Comparison of ENCODE assay signal across 28 cellular contexts in genomic region chr17:27855454-27855853, GRCh38. TPM values are rescaled to one million over a fixed set of nuclear protein-coding genes. Genes with fewer than 3 reads are reported as not detected.
"Had no signal": no experiment of that assay in that cellular context is flagged by ENCODE, and none has a peak within 500 bp of the region (broad histone marks: within the 10 kb centered on the region; RNA-seq: fewer than 3 reads in every experiment).

No MANE protein-coding gene starts in this region.

- H3K4me3 ChIP-seq: coronary artery, dorsolateral prefrontal cortex, esophagus muscularis mucosa, gastrocnemius medialis, heart left ventricle had no signal

- H3K27ac ChIP-seq: brain microvascular endothelial cell, coronary artery, dorsolateral prefrontal cortex, esophagus muscularis mucosa, foreskin keratinocyte, gastrocnemius medialis, heart left ventricle had no signal

- H3K4me3 Mint-ChIP-seq: activated CD4-positive, alpha-beta memory T cell treated with anti-CD3 and anti-CD28 coated beads for 36 hours; activated CD4-positive, alpha-beta T cell treated with anti-CD3 and anti-CD28 coated beads for 36 hours; activated CD4-positive, alpha-beta T cell treated with anti-CD3 and anti-CD28 coated beads, Interleukin-2, amount 10 ng/mL, durations not matched to agents 24 days and 14 days; activated naive CD8-positive, alpha-beta T cell; activated T-cell treated with anti-CD3 and anti-CD28 coated beads, Interleukin-2, amount 50 U/mL, for 4 hours; activated T-helper 17 cell treated with anti-CD3 and anti-CD28 coated beads, Interleukin-2, amount 50 U/mL, for 72 hours; central memory CD8-positive, alpha-beta T cell; dendritic cell treated with granulocyte-macrophage colony-stimulating factor and Interleukin-4, amounts not matched to agents 40 ng/mL and 50 ng/mL, for 4 days had no signal

- H3K27me3 Mint-ChIP-seq: activated CD4-positive, alpha-beta memory T cell treated with anti-CD3 and anti-CD28 coated beads for 36 hours; activated CD4-positive, alpha-beta T cell treated with anti-CD3 and anti-CD28 coated beads for 36 hours; activated naive CD8-positive, alpha-beta T cell had no signal

- H3K27me3 ChIP-seq: brain microvascular endothelial cell, esophagus muscularis mucosa, gastrocnemius medialis, heart left ventricle had no signal

- ATAC-seq: activated CD4-positive, alpha-beta T cell treated with anti-CD3 and anti-CD28 coated beads for 36 hours; activated T-cell treated with anti-CD3 and anti-CD28 coated beads, Interleukin-2, amount 50 U/mL, for 4 hours; activated T-helper 17 cell treated with anti-CD3 and anti-CD28 coated beads, Interleukin-2, amount 50 U/mL, for 72 hours; foreskin keratinocyte; gastrocnemius medialis; heart left ventricle had no signal

- H3K9me3 Mint-ChIP-seq: activated CD4-positive, alpha-beta memory T cell treated with anti-CD3 and anti-CD28 coated beads for 36 hours; activated CD4-positive, alpha-beta T cell treated with anti-CD3 and anti-CD28 coated beads, Interleukin-2, amount 10 ng/mL, durations not matched to agents 24 days and 14 days; activated T-cell treated with anti-CD3 and anti-CD28 coated beads, Interleukin-2, amount 50 U/mL, for 4 hours; activated T-helper 17 cell treated with anti-CD3 and anti-CD28 coated beads, Interleukin-2, amount 50 U/mL, for 72 hours; central memory CD8-positive, alpha-beta T cell; dendritic cell treated with granulocyte-macrophage colony-stimulating factor and Interleukin-4, amounts not matched to agents 40 ng/mL and 50 ng/mL, for 4 days had no signal

- H3K36me3 ChIP-seq: brain microvascular endothelial cell, esophagus muscularis mucosa, gastrocnemius medialis, heart left ventricle had no signal

- H3K4me1 Mint-ChIP-seq: activated T-helper 17 cell treated with anti-CD3 and anti-CD28 coated beads, Interleukin-2, amount 50 U/mL, for 72 hours; central memory CD8-positive, alpha-beta T cell had no signal

- DNase-seq: activated CD4-positive, alpha-beta memory T cell treated with anti-CD3 and anti-CD28 coated beads for 36 hours; activated CD4-positive, alpha-beta T cell treated with anti-CD3 and anti-CD28 coated beads for 36 hours; activated CD4-positive, alpha-beta T cell treated with anti-CD3 and anti-CD28 coated beads, Interleukin-2, amount 10 ng/mL, durations not matched to agents 24 days and 14 days; activated CD4-positive, CD25-positive, alpha-beta regulatory T cell; activated CD4-positive, CD25-positive, alpha-beta regulatory T cell treated with anti-CD3 and anti-CD28 coated beads, Interleukin-2, amount 50 U/mL, for 72 hours; activated CD8-positive, alpha-beta memory T cell treated with anti-CD3 and anti-CD28 coated beads for 24 hours; activated effector memory CD4-positive, alpha-beta T cell treated with Interleukin-2 at 50 U/mL for 16 hours; activated gamma-delta T cell treated with Interleukin-2 at 50 U/mL for 16 hours; activated naive CD4-positive, alpha-beta T cell treated with anti-CD3 and anti-CD28 coated beads, Interleukin-2, amount 50 U/mL, for 16 hours; activated naive CD4-positive, alpha-beta T cell treated with Interleukin-2 at 50 U/mL for 16 hours; activated T-cell treated with anti-CD3 and anti-CD28 coated beads, Interleukin-2, amount 50 U/mL, for 4 hours; amniotic stem cell; anterior cingulate cortex; brain microvascular endothelial cell; dorsolateral prefrontal cortex; effector memory CD4-positive, alpha-beta T cell; erythroblast; foreskin keratinocyte; gastrocnemius medialis; glutamatergic neuron; heart left ventricle; T-helper 2 cell had no signal

- H3K9me3 ChIP-seq: esophagus muscularis mucosa, gastrocnemius medialis, heart left ventricle had no signal

- H3K4me1 ChIP-seq: esophagus muscularis mucosa, foreskin keratinocyte, gastrocnemius medialis, heart left ventricle had no signal

- H3K27ac Mint-ChIP-seq: activated CD4-positive, alpha-beta memory T cell treated with anti-CD3 and anti-CD28 coated beads for 36 hours; activated CD4-positive, alpha-beta T cell treated with anti-CD3 and anti-CD28 coated beads for 36 hours; activated CD4-positive, alpha-beta T cell treated with anti-CD3 and anti-CD28 coated beads, Interleukin-2, amount 10 ng/mL, durations not matched to agents 24 days and 14 days; activated naive CD8-positive, alpha-beta T cell; activated T-helper 17 cell treated with anti-CD3 and anti-CD28 coated beads, Interleukin-2, amount 50 U/mL, for 72 hours; dendritic cell treated with granulocyte-macrophage colony-stimulating factor and Interleukin-4, amounts not matched to agents 40 ng/mL and 50 ng/mL, for 4 days had no signal

RNA-seq across cellular contexts. Expression of gene NOS2, which starts 55.1 kb away (rescaled TPM):
- total RNA-seq: activated CD4-positive, alpha-beta T cell treated with anti-CD3 and anti-CD28 coated beads, Interleukin-2, amount 10 ng/mL, durations not matched to agents 24 days and 14 days; activated T-cell treated with anti-CD3 and anti-CD28 coated beads, Interleukin-2, amount 50 U/mL, for 4 hours; activated T-helper 17 cell treated with anti-CD3 and anti-CD28 coated beads, Interleukin-2, amount 50 U/mL, for 72 hours; foreskin keratinocyte had no signal
